In the genomic region with DNA sequence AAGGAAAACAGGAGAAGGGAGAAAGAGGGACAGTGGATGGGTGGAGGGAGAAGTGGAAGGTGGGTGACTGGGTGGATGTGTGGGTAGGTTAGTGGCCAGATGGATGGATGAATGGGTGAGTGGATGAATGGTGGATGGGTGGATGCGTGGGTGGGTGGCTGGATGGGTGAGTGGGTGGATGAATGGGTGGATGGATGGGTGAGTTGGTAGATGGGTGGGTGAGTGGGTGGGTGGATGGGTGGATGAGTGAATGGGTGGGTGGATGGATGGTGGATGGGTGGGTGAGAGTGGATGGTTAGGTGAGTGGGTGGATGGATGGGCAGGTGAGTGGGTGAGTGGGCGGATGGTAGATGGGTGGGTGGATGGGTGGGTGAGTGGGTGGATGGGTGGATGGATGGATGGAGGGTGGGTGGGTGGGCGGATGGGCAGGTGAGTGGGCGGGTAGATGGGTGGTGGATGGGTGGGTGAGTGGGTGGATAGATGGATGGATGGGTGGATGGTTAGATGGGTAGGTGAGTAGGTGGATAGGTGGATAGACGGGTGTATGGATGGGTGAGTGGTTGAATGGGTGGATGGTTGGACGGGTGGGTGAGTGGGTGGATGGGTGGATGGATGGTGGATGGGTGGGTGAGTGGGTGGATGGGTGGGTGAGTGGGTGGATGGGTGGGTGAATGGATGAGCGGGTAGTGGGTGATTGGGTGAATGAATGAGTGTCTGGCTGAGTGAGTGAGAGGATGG, we compare ENCODE assay signal across 13 cellular contexts. TPM values are rescaled to one million over a fixed set of nuclear protein-coding genes. Genes with fewer than 3 reads are reported as not detected.
DNase-seq lines count a peak whose midpoint lies in the region; ATAC-seq and TF ChIP-seq lines count a peak whose summit lies in the region.
"Had no signal": no experiment of that assay in that cellular context is flagged by ENCODE, and none has a peak within 500 bp of the region (broad histone marks: within the 10 kb centered on the region; RNA-seq: fewer than 3 reads in every experiment).

No MANE protein-coding gene starts in this region.

- peaks cover 23% of the 10 kb centered on the region for H3K79me2 ChIP-seq in GM23338 (replicated peaks; ENCODE audit: insufficient read depth)
- H3K79me2 ChIP-seq in PC-9 (ENCODE audit: low read depth): peaks cover 25% of the 10 kb centered on the region
- no peaks in the 10 kb centered on the region for H3K79me2 ChIP-seq in parathyroid adenoma

- H3K27ac Mint-ChIP-seq in GM23338 (no peak overlapping the region), HFFc6 (no peak overlapping the region)
- H3K27ac Mint-ChIP-seq: effector memory CD8-positive, alpha-beta T cell had no signal

- POLR2A ChIA-PET in PC-9 (lab: Charles Lee; ENCODE audit: unreplicated experiment): interaction anchor here (0.7 kb wide), 1 partner anchor 966 kb away, joined by 21 read pairs; no protein-coding TSS in a partner anchor

- H3K36me3 Mint-ChIP-seq in GM23338 (ENCODE audit: low read depth): peaks cover 23% of the 10 kb centered on the region
- no peaks in the 10 kb centered on the region for H3K36me3 Mint-ChIP-seq in HFFc6 (ENCODE audit: low read depth)

- peaks cover 17% of the 10 kb centered on the region for H3K27me3 Mint-ChIP-seq in GM23338 (ENCODE audit: insufficient read depth, low read depth, poor library complexity)
- peaks cover 29% of the 10 kb centered on the region for H3K27me3 Mint-ChIP-seq in HFFc6 (ENCODE audit: insufficient read depth)
- H3K27me3 Mint-ChIP-seq: effector memory CD8-positive, alpha-beta T cell had no signal

- peaks cover 11% of the 10 kb centered on the region for H3K4me1 ChIP-seq in GM23338 (ENCODE audit: insufficient read depth)
- H3K4me1 ChIP-seq in PC-9 (replicated peaks; ENCODE audit: insufficient read depth): peaks cover 19% of the 10 kb centered on the region; the same call in 1 of the 2 replicates
- H3K4me1 ChIP-seq in iPS DF 6.9 (ENCODE audit: control insufficient read depth, insufficient read depth, low read length): peaks cover 7% of the 10 kb centered on the region
- no peaks in the 10 kb centered on the region for H3K4me1 ChIP-seq in parathyroid adenoma

- H3K9me2 ChIP-seq in GM23338 (ENCODE audit: insufficient read depth) (0 out of 2 replicates have a peak, but pooled peaks cover 7% of the 10 kb centered on the region), PC-9 (ENCODE audit: insufficient read depth) (no peaks in the 10 kb centered on the region; the same call in 1 of the 2 replicates)

- no peak for TF ChIP-seq CTCF in GM23338 (conservative IDR thresholded peaks at IDR 0.05; ENCODE audit: low read depth in 2 of 2)
- TF ChIP-seq CTCF in PC-9 (conservative IDR thresholded peaks at IDR 0.05): no peak
- no peak for TF ChIP-seq CTCF in parathyroid adenoma (IDR thresholded peaks at IDR 0.05)
- TF ChIP-seq CTCF in HFFc6 (IDR thresholded peaks at IDR 0.05): no peak

- 100% methylated on average over 3 of the region's 7 CpGs for WGBS in iPS DF 6.9 (ENCODE audit: insufficient coverage, insufficient read length)

- H4K20me1 ChIP-seq in GM23338 (replicated peaks; ENCODE audit: insufficient read depth) (0 out of 2 replicates have a peak, but pooled peaks cover 5% of the 10 kb centered on the region), PC-9 (ENCODE audit: insufficient read depth) (no peaks in the 10 kb centered on the region)

- H3K4me3 Mint-ChIP-seq in GM23338 (peak overlapping the region; percentile 92), HFFc6 (no peak overlapping the region)

- ATAC-seq in GM23338: no peak
- ATAC-seq in GM18502 (IDR thresholded peaks at IDR 0.05; ENCODE audit: poor library complexity, unreplicated experiment): no peak
- ATAC-seq in GM19463 (IDR thresholded peaks at IDR 0.05; ENCODE audit: unreplicated experiment): no peak

- intact Hi-C loops in PC-9 (cut with micrococcal nuclease; ENCODE audit: unreplicated experiment): loop anchor here (5.0 kb wide), 1 partner anchor 97 kb away; the partner anchor contains the start of gene PHLPP2

- peaks cover 21% of the 10 kb centered on the region for H3K4me1 Mint-ChIP-seq in GM23338
- no peaks in the 10 kb centered on the region for H3K4me1 Mint-ChIP-seq in HFFc6 (ENCODE audit: low read depth)

- H3K9me3 Mint-ChIP-seq in GM23338 (peaks cover 4% of the 10 kb centered on the region; the same call in 1 of the 3 replicates), HFFc6 (no peaks in the 10 kb centered on the region)
- H3K9me3 Mint-ChIP-seq: activated T-cell treated with anti-CD3 and anti-CD28 coated beads, Interleukin-2, amount 50 U/mL, for 4 hours; effector memory CD8-positive, alpha-beta T cell had no signal

- H3K4me3 ChIP-seq in GM23338 (peak overlapping the region; percentile 93), PC-9 (peak overlapping the region; percentile 99; the same call in 1 of the 2 replicates), iPS DF 6.9 (ENCODE audit: low read length) (peak overlapping the region; percentile 69; the same call in 1 of the 2 replicates), parathyroid adenoma (ENCODE audit: low read depth, low read length) (no peak overlapping the region)
- H3K4me3 ChIP-seq: SK-N-MC had no signal

- H2AFZ ChIP-seq in GM23338 (no peak overlapping the region), PC-9 (peak overlapping the region; percentile 99; the same call in 1 of the 2 replicates), parathyroid adenoma (peak overlapping the region; percentile 87)

- H3K4me2 ChIP-seq in GM23338 (peak overlapping the region; percentile 83), PC-9 (peak overlapping the region; percentile 88), parathyroid adenoma (ENCODE audit: low read length) (peak overlapping the region; percentile 74)

- no peak for DNase-seq in GM23338 (ENCODE audit: low spot score)
- no peak for DNase-seq in PC-9
- DNase-seq in iPS DF 6.9 (ENCODE audit: low read depth, low spot score): no peak
- DNase-seq in HFFc6: no peak
- DNase-seq: foreskin fibroblast had no signal

- no peaks in the 10 kb centered on the region for H3K27me3 ChIP-seq in GM23338 (ENCODE audit: insufficient read depth)
- H3K27me3 ChIP-seq in PC-9 (ENCODE audit: insufficient read depth, low read depth): no peaks in the 10 kb centered on the region
- H3K27me3 ChIP-seq in iPS DF 6.9 (ENCODE audit: control insufficient read depth, insufficient read depth, low read length): no peaks in the 10 kb centered on the region
- no peaks in the 10 kb centered on the region for H3K27me3 ChIP-seq in parathyroid adenoma (ENCODE audit: control insufficient read depth, insufficient read depth, low read length)

- BruUV-seq in PC-9 (replicated peaks; lab: Mats Ljungman, UMichigan): TSS peak; percentile 21

- H3K36me3 ChIP-seq in GM23338 (ENCODE audit: insufficient read depth) (0 out of 2 replicates have a peak, but pooled peaks cover 14% of the 10 kb centered on the region), PC-9 (ENCODE audit: low read depth) (0 out of 2 replicates have a peak, but pooled peaks cover 6% of the 10 kb centered on the region), iPS DF 6.9 (ENCODE audit: control insufficient read depth, insufficient read depth, low read length) (0 out of 2 replicates have a peak, but pooled peaks cover 4% of the 10 kb centered on the region), parathyroid adenoma (ENCODE audit: control insufficient read depth, insufficient read depth, low read length) (no peaks in the 10 kb centered on the region)

- H3K9me3 ChIP-seq in PC-9 (ENCODE audit: insufficient read depth, low read depth) (no peaks in the 10 kb centered on the region), iPS DF 6.9 (ENCODE audit: control insufficient read depth, insufficient read depth, low read length) (no peaks in the 10 kb centered on the region), parathyroid adenoma (ENCODE audit: control insufficient read depth, low read length) (no peaks in the 10 kb centered on the region)

- H3F3A ChIP-seq in GM23338 (replicated peaks; ENCODE audit: low read depth) (no peaks in the 10 kb centered on the region), PC-9 (ENCODE audit: insufficient read depth, low read depth) (peaks cover 25% of the 10 kb centered on the region)

- CTCF ChIA-PET in PC-9 (lab: Charles Lee): interaction anchor here (0.7 kb wide), 1 partner anchor 519 kb away, joined by 18 read pairs; no protein-coding TSS in a partner anchor

- H3K9ac ChIP-seq in parathyroid adenoma: no peak overlapping the region

- H3K27ac ChIP-seq in GM23338 (ENCODE audit: low read depth) (no peak overlapping the region), PC-9 (no peak overlapping the region), iPS DF 6.9 (ENCODE audit: low read length) (no peak overlapping the region), parathyroid adenoma (no peak overlapping the region)
- H3K27ac ChIP-seq: SK-N-MC had no signal

TF ChIP-seq in GM23338, 12 proteins besides CTCF, POLR2A, EP300 and RAD21 (continues in another document):
- TF ChIP-seq ZNF114 (CRISPR knock-in tag; IDR thresholded peaks at IDR 0.05) (no peak), ZNF331 (CRISPR knock-in tag; IDR thresholded peaks at IDR 0.05; ENCODE audit: low read depth) (no peak), JUNB (IDR thresholded peaks at IDR 0.05; ENCODE audit: unreplicated experiment) (no peak), EZH2 (IDR thresholded peaks at IDR 0.05; ENCODE audit: low read depth, unreplicated experiment) (no peak)

RNA-seq across cellular contexts. Expression of gene MARVELD3, which starts 0.7 kb away (rescaled TPM):
- 25.1 and 32.7 TPM in 2 replicates for total RNA-seq in GM23338 (2014; rRNA removed; shearing (Covaris generic))
- polyA plus RNA-seq in GM23338 (2016; fragmentation: Nextera tagmentation; extraction: Ambion mirVana): 21.0 and 23.4 TPM in 2 replicates
- 28.5 and 28.6 TPM in 2 replicates for total RNA-seq in PC-9 (2021)
- total RNA-seq in HFFc6 (2021; fragmentation: NEBNext Ultra II Directional; extraction: Animal tissue kit (Norgen Biotek cat#: 25700)): not detected
- total RNA-seq: myocyte had no signal

RNA-seq across cellular contexts. Expression of gene TAT, which starts 48.4 kb away (rescaled TPM):
- total RNA-seq in GM23338 (2014; rRNA removed; shearing (Covaris generic)): not detected in 2 replicates
- polyA plus RNA-seq in GM23338 (2016; fragmentation: Nextera tagmentation; extraction: Ambion mirVana): 0.05 and 0.19 TPM in 2 replicates
- 0.13 and 0.50 TPM in 2 replicates for total RNA-seq in PC-9 (2021)
- not detected for total RNA-seq in HFFc6 (2021; fragmentation: NEBNext Ultra II Directional; extraction: Animal tissue kit (Norgen Biotek cat#: 25700))
- total RNA-seq: G401, myocyte had no signal

Comparison
In these comparisons a context has a peak if more than half of its experiments do, and no peak if none do; other contexts are left out.
1. RNA of gene MARVELD3, which starts 0.7 kb away (total RNA-seq): 25.1 to 32.7 TPM in GM23338 and 28.5 to 28.6 TPM in PC-9; not detected in HFFc6; every median in the first group is over 10 times any median in the second.
2. Peak in every context shown above with its lines, with median percentiles within 50 percentile points of each other: H3K4me2 ChIP-seq.